ENCODE assay signal across 19 cellular contexts in the genomic region with DNA sequence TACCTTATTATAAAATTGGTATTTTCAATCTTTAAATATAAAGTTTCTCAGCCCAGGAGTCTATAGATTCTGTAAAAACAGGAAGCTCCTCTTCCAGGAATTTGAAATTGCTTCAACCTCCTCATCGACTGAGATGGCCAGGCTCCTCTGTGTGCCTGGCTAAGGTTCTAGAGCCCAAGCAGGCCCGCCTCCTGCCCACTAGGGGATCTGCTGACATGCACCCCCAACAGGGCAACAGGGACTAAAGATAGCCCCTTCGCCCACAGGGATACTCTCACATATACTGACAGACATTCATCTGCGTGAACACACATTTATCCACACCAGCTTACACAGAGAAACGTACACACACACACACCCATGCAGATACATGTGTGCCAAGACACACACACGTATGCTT.
"Had no signal": no experiment of that assay in that cellular context is flagged by ENCODE, and none has a peak within 500 bp of the region (broad histone marks: within the 10 kb centered on the region; RNA-seq: fewer than 3 reads in every experiment).

No MANE protein-coding gene starts in this region.

- H3K4me1 ChIP-seq: esophagus squamous epithelium had no signal

- H3K4me3 ChIP-seq: cardiac muscle cell, esophagus squamous epithelium, hepatocyte, suprapubic skin had no signal

- H3K27me3 ChIP-seq: hepatocyte, suprapubic skin had no signal

- H2AFZ ChIP-seq: hepatocyte had no signal

- H3K9me3 ChIP-seq: esophagus squamous epithelium, suprapubic skin had no signal

- H3K27ac Mint-ChIP-seq: activated CD4-positive, alpha-beta T cell treated with anti-CD3 and anti-CD28 coated beads, Interleukin-2, amount 10 ng/mL, durations not matched to agents 24 days and 14 days; activated naive CD8-positive, alpha-beta T cell; activated T-cell treated with anti-CD3 and anti-CD28 coated beads, Interleukin-2, amount 50 U/mL, for 72 hours; nephron; stimulated activated naive CD8-positive, alpha-beta T cell treated with anti-CD3 and anti-CD28 coated beads, Interleukin-15, Interleukin-2, amounts not matched to agents 100 ng/mL and 50 ng/mL, for 24 hours had no signal

- H3K9me3 Mint-ChIP-seq: activated T-cell treated with anti-CD3 and anti-CD28 coated beads, Interleukin-2, amount 50 U/mL, for 72 hours; nephron had no signal

- H3K27ac ChIP-seq: cardiac muscle cell, esophagus squamous epithelium, hepatocyte, suprapubic skin had no signal

- DNase-seq: activated CD4-positive, alpha-beta T cell treated with anti-CD3 and anti-CD28 coated beads, Interleukin-2, amount 10 ng/mL, durations not matched to agents 24 days and 14 days; activated CD8-positive, alpha-beta memory T cell treated with anti-CD3 and anti-CD28 coated beads, Interleukin-2, amount 50 U/mL, for 4 hours; activated T-cell treated with anti-CD3 and anti-CD28 coated beads, Interleukin-2, amount 50 U/mL, for 72 hours; amygdala; dermis blood vessel endothelial cell; effector memory CD4-positive, alpha-beta T cell; esophagus squamous epithelium; mesendoderm; nucleus accumbens; retina; T-helper 1 cell; T-helper 9 cell; trophoblast cell had no signal

- H3K79me2 ChIP-seq: hepatocyte had no signal

- H3K36me3 ChIP-seq: cardiac muscle cell, esophagus squamous epithelium, suprapubic skin had no signal

- H3K4me2 ChIP-seq: hepatocyte had no signal

- H3K4me3 Mint-ChIP-seq: activated CD4-positive, alpha-beta T cell treated with anti-CD3 and anti-CD28 coated beads, Interleukin-2, amount 10 ng/mL, durations not matched to agents 24 days and 14 days; activated naive CD8-positive, alpha-beta T cell; activated T-cell treated with anti-CD3 and anti-CD28 coated beads, Interleukin-2, amount 50 U/mL, for 72 hours; nephron; stimulated activated naive CD8-positive, alpha-beta T cell treated with anti-CD3 and anti-CD28 coated beads, Interleukin-15, Interleukin-2, amounts not matched to agents 100 ng/mL and 50 ng/mL, for 24 hours had no signal

- H3K36me3 Mint-ChIP-seq: activated naive CD8-positive, alpha-beta T cell had no signal

- H3K27me3 Mint-ChIP-seq: activated naive CD8-positive, alpha-beta T cell had no signal
